Comparison of ENCODE assay signal across 1 cellular context in the genomic region with DNA sequence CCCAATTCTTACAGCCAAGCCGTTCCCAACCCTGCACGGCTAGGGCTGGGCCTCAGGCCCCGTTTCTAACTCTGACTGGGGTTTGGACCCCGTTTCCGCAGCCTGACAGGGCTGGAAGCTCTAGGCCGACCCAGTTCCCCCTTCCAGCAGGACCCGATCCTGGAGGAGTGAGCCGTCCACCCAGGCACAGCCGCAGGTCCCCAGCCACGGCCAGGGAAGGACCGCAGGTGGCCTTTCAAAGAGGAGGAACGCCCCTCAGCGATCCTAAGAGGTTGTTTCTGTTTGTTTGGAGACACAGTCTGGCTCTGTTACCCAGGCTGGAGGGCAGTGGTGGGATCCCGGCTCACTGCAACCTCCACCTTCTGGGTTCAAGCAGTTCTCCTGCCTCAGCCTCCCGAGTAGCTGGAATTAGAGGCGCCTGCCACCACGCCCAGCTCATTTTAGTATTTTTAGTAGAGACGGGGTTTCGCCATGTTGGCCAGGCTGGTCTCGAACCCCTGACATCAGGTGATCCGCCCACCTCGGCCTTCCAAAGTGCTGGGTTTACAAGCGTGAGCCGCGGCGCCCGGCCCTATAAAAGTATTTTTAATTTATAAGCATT.
A peak's percentile ranks its signal among the peaks of the same experiment; 100 is the strongest.
TF ChIP-seq lines count a peak whose summit lies in the region.

No MANE protein-coding gene starts in this region.

TF ChIP-seq in HEK293, 187 proteins besides CTCF, POLR2A, EP300 and RAD21 (continued from another document):
- TF ChIP-seq ZNF157 (tag by site-specific recombination; IDR thresholded peaks at IDR 0.05) (no peak), ZBTB20 (tag by site-specific recombination; IDR thresholded peaks at IDR 0.05) (no peak), ZNF335 (tag by site-specific recombination; conservative IDR thresholded peaks at IDR 0.05) (peak; percentile 70), ZNF624 (tag by site-specific recombination; IDR thresholded peaks at IDR 0.05) (no peak), ZNF654 (tag by site-specific recombination; IDR thresholded peaks at IDR 0.05; ENCODE audit: low read depth) (no peak), ZNF560 (tag by site-specific recombination; IDR thresholded peaks at IDR 0.05; ENCODE audit: borderline replicate concordance) (no peak), SCRT1 (tag by site-specific recombination; IDR thresholded peaks at IDR 0.05; ENCODE audit: borderline replicate concordance) (peak; percentile 70; the same call in 1 of the 2 replicates), YY1 (tag by site-specific recombination; IDR thresholded peaks at IDR 0.05) (0 out of 2 replicates have a peak, but pooled peaks have one; percentile 42), ZBTB21 (tag by site-specific recombination; IDR thresholded peaks at IDR 0.05) (no peak), IKZF3 (tag by site-specific recombination; IDR thresholded peaks at IDR 0.05) (no peak), ZFHX2 (tag by site-specific recombination; conservative IDR thresholded peaks at IDR 0.05) (peak; percentile 74), ZNF2 (tag by site-specific recombination; IDR thresholded peaks at IDR 0.05) (peak; percentile 44; the same call in 1 of the 2 replicates), KLF8 (tag by site-specific recombination; IDR thresholded peaks at IDR 0.05) (0 out of 2 replicates have a peak, but pooled peaks have one; percentile 23), SP7 (tag by site-specific recombination; IDR thresholded peaks at IDR 0.05) (peak; percentile 44; the same call in 1 of the 2 replicates), ZNF830 (tag by site-specific recombination; IDR thresholded peaks at IDR 0.05; ENCODE audit: low read depth) (no peak), KLF16 (tag by site-specific recombination; IDR thresholded peaks at IDR 0.05) (peak; percentile 63; the same call in 1 of the 2 replicates), ZNF621 (tag by site-specific recombination; IDR thresholded peaks at IDR 0.05) (no peak), ZNF121 (tag by site-specific recombination; IDR thresholded peaks at IDR 0.05) (no peak), ZSCAN30 (tag by site-specific recombination; IDR thresholded peaks at IDR 0.05) (no peak), HOXD13 (CRISPR knock-in tag; IDR thresholded peaks at IDR 0.05; ENCODE audit: borderline replicate concordance) (no peak), KLF7 (tag by site-specific recombination; IDR thresholded peaks at IDR 0.05; ENCODE audit: borderline replicate concordance) (no peak), SETDB1 (IDR thresholded peaks at IDR 0.05; ENCODE audit: insufficient read length, low read length) (no peak), KLF1 (tag by site-specific recombination; IDR thresholded peaks at IDR 0.05) (0 out of 2 replicates have a peak, but pooled peaks have one; percentile 13), REPIN1 (tag by site-specific recombination; IDR thresholded peaks at IDR 0.05; ENCODE audit: low read depth) (no peak), ZNF521 (tag by site-specific recombination; IDR thresholded peaks at IDR 0.05) (no peak), ZEB2 (tag by site-specific recombination; IDR thresholded peaks at IDR 0.05) (0 out of 2 replicates have a peak, but pooled peaks have one; percentile 23)
- TF ChIP-seq, protein P1, sequence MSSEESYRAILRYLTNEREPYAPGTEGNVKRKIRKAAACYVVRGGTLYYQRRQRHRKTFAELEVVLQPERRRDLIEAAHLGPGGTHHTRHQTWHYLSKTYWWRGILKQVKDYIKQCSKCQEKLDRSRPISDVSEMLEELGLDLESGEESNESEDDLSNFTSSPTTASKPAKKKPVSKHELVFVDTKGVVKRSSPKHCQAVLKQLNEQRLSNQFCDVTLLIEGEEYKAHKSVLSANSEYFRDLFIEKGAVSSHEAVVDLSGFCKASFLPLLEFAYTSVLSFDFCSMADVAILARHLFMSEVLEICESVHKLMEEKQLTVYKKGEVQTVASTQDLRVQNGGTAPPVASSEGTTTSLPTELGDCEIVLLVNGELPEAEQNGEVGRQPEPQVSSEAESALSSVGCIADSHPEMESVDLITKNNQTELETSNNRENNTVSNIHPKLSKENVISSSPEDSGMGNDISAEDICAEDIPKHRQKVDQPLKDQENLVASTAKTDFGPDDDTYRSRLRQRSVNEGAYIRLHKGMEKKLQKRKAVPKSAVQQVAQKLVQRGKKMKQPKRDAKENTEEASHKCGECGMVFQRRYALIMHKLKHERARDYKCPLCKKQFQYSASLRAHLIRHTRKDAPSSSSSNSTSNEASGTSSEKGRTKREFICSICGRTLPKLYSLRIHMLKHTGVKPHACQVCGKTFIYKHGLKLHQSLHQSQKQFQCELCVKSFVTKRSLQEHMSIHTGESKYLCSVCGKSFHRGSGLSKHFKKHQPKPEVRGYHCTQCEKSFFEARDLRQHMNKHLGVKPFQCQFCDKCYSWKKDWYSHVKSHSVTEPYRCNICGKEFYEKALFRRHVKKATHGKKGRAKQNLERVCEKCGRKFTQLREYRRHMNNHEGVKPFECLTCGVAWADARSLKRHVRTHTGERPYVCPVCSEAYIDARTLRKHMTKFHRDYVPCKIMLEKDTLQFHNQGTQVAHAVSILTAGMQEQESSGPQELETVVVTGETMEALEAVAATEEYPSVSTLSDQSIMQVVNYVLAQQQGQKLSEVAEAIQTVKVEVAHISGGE (tag by site-specific recombination; conservative IDR thresholded peaks at IDR 0.05; ENCODE audit: low read depth): 0 out of 2 replicates have a peak, but pooled peaks have one; percentile 18
- TF ChIP-seq, protein P2, sequence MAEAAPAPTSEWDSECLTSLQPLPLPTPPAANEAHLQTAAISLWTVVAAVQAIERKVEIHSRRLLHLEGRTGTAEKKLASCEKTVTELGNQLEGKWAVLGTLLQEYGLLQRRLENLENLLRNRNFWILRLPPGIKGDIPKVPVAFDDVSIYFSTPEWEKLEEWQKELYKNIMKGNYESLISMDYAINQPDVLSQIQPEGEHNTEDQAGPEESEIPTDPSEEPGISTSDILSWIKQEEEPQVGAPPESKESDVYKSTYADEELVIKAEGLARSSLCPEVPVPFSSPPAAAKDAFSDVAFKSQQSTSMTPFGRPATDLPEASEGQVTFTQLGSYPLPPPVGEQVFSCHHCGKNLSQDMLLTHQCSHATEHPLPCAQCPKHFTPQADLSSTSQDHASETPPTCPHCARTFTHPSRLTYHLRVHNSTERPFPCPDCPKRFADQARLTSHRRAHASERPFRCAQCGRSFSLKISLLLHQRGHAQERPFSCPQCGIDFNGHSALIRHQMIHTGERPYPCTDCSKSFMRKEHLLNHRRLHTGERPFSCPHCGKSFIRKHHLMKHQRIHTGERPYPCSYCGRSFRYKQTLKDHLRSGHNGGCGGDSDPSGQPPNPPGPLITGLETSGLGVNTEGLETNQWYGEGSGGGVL (tag by site-specific recombination; IDR thresholded peaks at IDR 0.05): no peak
- TF ChIP-seq, protein P3, sequence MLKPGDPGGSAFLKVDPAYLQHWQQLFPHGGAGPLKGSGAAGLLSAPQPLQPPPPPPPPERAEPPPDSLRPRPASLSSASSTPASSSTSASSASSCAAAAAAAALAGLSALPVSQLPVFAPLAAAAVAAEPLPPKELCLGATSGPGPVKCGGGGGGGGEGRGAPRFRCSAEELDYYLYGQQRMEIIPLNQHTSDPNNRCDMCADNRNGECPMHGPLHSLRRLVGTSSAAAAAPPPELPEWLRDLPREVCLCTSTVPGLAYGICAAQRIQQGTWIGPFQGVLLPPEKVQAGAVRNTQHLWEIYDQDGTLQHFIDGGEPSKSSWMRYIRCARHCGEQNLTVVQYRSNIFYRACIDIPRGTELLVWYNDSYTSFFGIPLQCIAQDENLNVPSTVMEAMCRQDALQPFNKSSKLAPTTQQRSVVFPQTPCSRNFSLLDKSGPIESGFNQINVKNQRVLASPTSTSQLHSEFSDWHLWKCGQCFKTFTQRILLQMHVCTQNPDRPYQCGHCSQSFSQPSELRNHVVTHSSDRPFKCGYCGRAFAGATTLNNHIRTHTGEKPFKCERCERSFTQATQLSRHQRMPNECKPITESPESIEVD (tag by site-specific recombination; IDR thresholded peaks at IDR 0.05): no peak
- TF ChIP-seq, protein P4, sequence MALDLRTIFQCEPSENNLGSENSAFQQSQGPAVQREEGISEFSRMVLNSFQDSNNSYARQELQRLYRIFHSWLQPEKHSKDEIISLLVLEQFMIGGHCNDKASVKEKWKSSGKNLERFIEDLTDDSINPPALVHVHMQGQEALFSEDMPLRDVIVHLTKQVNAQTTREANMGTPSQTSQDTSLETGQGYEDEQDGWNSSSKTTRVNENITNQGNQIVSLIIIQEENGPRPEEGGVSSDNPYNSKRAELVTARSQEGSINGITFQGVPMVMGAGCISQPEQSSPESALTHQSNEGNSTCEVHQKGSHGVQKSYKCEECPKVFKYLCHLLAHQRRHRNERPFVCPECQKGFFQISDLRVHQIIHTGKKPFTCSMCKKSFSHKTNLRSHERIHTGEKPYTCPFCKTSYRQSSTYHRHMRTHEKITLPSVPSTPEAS (tag by site-specific recombination; IDR thresholded peaks at IDR 0.05): no peak
